Comparison of ENCODE assay signal across 9 cellular contexts in genomic region chr1:234500269-234500668, GRCh38. TPM values are rescaled to one million over a fixed set of nuclear protein-coding genes. Genes with fewer than 3 reads are reported as not detected.
DNase-seq lines count a peak whose midpoint lies in the region; ATAC-seq, FAIRE-seq and TF ChIP-seq lines count a peak whose summit lies in the region.
"Had no signal": no experiment of that assay in that cellular context is flagged by ENCODE, and none has a peak within 500 bp of the region (broad histone marks: within the 10 kb centered on the region; RNA-seq: fewer than 3 reads in every experiment).

No MANE protein-coding gene starts in this region.

- no peak overlapping the region for H3K4me2 ChIP-seq in HepG2 (ENCODE audit: low read depth, low read length)

- no peaks in the 10 kb centered on the region for H3K9me3 Mint-ChIP-seq in activated T-helper 17 cell treated with anti-CD3 and anti-CD28 coated beads, Interleukin-2, amount 50 U/mL, for 72 hours
- H3K9me3 Mint-ChIP-seq in endothelial cell (ENCODE audit: unreplicated experiment): no peaks in the 10 kb centered on the region
- H3K9me3 Mint-ChIP-seq: neural crest cell had no signal

- DNase-seq in HepG2 (ENCODE audit: low spot score) (no peak), left lung (no peak), upper lobe of right lung (no peak), glomerular visceral epithelial cell (ENCODE audit: extremely low spot score) (no peak), endothelial cell (ENCODE audit: low spot score) (no peak)

- no peak overlapping the region for H2AFZ ChIP-seq in HepG2 (ENCODE audit: low read length)

- no peak for TF ChIP-seq RAD21 in liver (IDR thresholded peaks at IDR 0.05)
- no peak for TF ChIP-seq RAD21 in HepG2 (CRISPR knock-in tag; IDR thresholded peaks at IDR 0.05)

- H3K27ac ChIP-seq in liver (ENCODE audit: low read depth in 1 of 2, low read length in 2 of 2) (peak overlapping the region; percentile 81 to 93), HepG2 (ENCODE audit: extremely low read length, insufficient read depth, low read length) (no peak overlapping the region), left lung (peak overlapping the region; percentile 82 to 90), upper lobe of right lung (peak overlapping the region; percentile 83)

- FAIRE-seq in HepG2 (lab: Jason Lieb, UNC): no peak

- POLR2A ChIA-PET in HepG2 (lab: Yijun Ruan, JAX): interaction anchor here (1.3 to 2.7 kb wide), 5 partner anchors 38 to 475 kb away, joined by 4 to 22 read pairs (median 12); partner anchors contain the start of gene IRF2BP2

- ATAC-seq in HepG2 (no peak), left lung (no peak), upper lobe of right lung (no peak), HG03159 (IDR thresholded peaks at IDR 0.05; ENCODE audit: unreplicated experiment) (no peak)
- peak; percentile 36 for ATAC-seq in activated T-helper 17 cell treated with anti-CD3 and anti-CD28 coated beads, Interleukin-2, amount 50 U/mL, for 72 hours (replicated peaks)

- H3K27ac Mint-ChIP-seq in activated T-helper 17 cell treated with anti-CD3 and anti-CD28 coated beads, Interleukin-2, amount 50 U/mL, for 72 hours: peak overlapping the region; percentile 86
- H3K27ac Mint-ChIP-seq in endothelial cell (ENCODE audit: unreplicated experiment): no peak overlapping the region

- no peak for TF ChIP-seq POLR2A in HepG2 (IDR thresholded peaks at IDR 0.05; ENCODE audit: insufficient read depth in 1 of 2, low read depth in 2 of 2, low read length in 2 of 2)

- H3K9ac ChIP-seq in liver (ENCODE audit: low read depth in 1 of 2, low read length in 2 of 2) (peak overlapping the region in 1 of 2 donors; percentile 66), HepG2 (ENCODE audit: insufficient read depth, low read depth, low read length) (no peak overlapping the region)

- no peaks in the 10 kb centered on the region for H3K27me3 ChIP-seq in liver (ENCODE audit: control insufficient read depth in 4 of 4, insufficient read depth in 4 of 4, low read length in 3 of 4)
- H3K27me3 ChIP-seq in HepG2 (ENCODE audit: control insufficient read depth in 1 of 2, insufficient read depth in 2 of 2, low read length in 2 of 2): no peaks in the 10 kb centered on the region
- H3K27me3 ChIP-seq in left lung: no peaks in the 10 kb centered on the region
- H3K27me3 ChIP-seq in upper lobe of right lung: no peaks in the 10 kb centered on the region

- in situ Hi-C loops in HepG2 (cut with HindIII; ENCODE audit: extremely low pct_ligation_motif_present, low pct_unique_long_range_greater_than_20kb): no loop called here

- intact Hi-C loops in HepG2 (cut with micrococcal nuclease; ENCODE audit: unreplicated experiment): loop anchor here (5.0 kb wide), 1 partner anchor 62 kb away; no protein-coding TSS in a partner anchor
- intact Hi-C loops in left lung (cut with DNase I): no loop called here
- intact Hi-C loops in upper lobe of right lung (cut with DNase I): loop anchor here (10.0 kb wide), 1 partner anchor 95 kb away; no protein-coding TSS in a partner anchor

- H3K4me3 ChIP-seq in liver (ENCODE audit: low read depth in 1 of 3, low read length in 3 of 3): no peak overlapping the region
- no peak overlapping the region for H3K4me3 ChIP-seq in HepG2 (replicated peaks in 1 of 3; ENCODE audit: insufficient read depth in 1 of 3, low read depth in 2 of 3, low read length in 3 of 3)
- H3K4me3 ChIP-seq in left lung: no peak overlapping the region
- H3K4me3 ChIP-seq in upper lobe of right lung: no peak overlapping the region

- peaks cover 53% of the 10 kb centered on the region for H3K4me1 Mint-ChIP-seq in activated T-helper 17 cell treated with anti-CD3 and anti-CD28 coated beads, Interleukin-2, amount 50 U/mL, for 72 hours
- peaks cover 19% of the 10 kb centered on the region for H3K4me1 Mint-ChIP-seq in endothelial cell (ENCODE audit: unreplicated experiment)

- CTCF ChIA-PET in HepG2 (lab: Yijun Ruan, JAX; ENCODE audit: low intra/inter-chr PET ratio, low total read pairs): no interaction called here

- H3K36me3 ChIP-seq in liver (ENCODE audit: control insufficient read depth in 4 of 4, insufficient read depth in 3 of 4, low read depth in 1 of 4, low read length in 3 of 4): no peaks in the 10 kb centered on the region
- no peaks in the 10 kb centered on the region for H3K36me3 ChIP-seq in HepG2 (replicated peaks in 1 of 2; ENCODE audit: control insufficient read depth in 1 of 2, insufficient read depth in 2 of 2, low read length in 2 of 2)
- no peaks in the 10 kb centered on the region for H3K36me3 ChIP-seq in left lung
- no peaks in the 10 kb centered on the region for H3K36me3 ChIP-seq in upper lobe of right lung

- WGBS in liver: 41% methylated on average over 2 of the region's 2 CpGs
- WGBS in HepG2 (ENCODE audit: low lambda C conversion rate): 98% methylated on average over 2 of the region's 2 CpGs

- no peak for TF ChIP-seq EP300 in HepG2 (IDR thresholded peaks at IDR 0.05; ENCODE audit: low read depth in 2 of 2, low read length in 2 of 2)
- TF ChIP-seq EP300 in HepG2 (CRISPR knock-in tag; IDR thresholded peaks at IDR 0.05; ENCODE audit: borderline replicate concordance): no peak

- peaks cover 9 to 43% (median 29%) of the 10 kb centered on the region in 4 donors for H3K4me1 ChIP-seq in liver (ENCODE audit: control insufficient read depth in 4 of 4, insufficient read depth in 4 of 4, low read length in 3 of 4)
- peaks cover 54% of the 10 kb centered on the region for H3K4me1 ChIP-seq in HepG2 (ENCODE audit: insufficient read depth, low read length)
- peaks cover 13 to 22% of the 10 kb centered on the region in 2 donors for H3K4me1 ChIP-seq in left lung
- H3K4me1 ChIP-seq in upper lobe of right lung: peaks cover 23% of the 10 kb centered on the region

- no peak for TF ChIP-seq CTCF in liver (IDR thresholded peaks at IDR 0.05; ENCODE audit: low read depth, low read length, missing input control)
- no peak for TF ChIP-seq CTCF in HepG2 (CRISPR knock-in tag; IDR thresholded peaks at IDR 0.05)
- no peak for TF ChIP-seq CTCF in left lung (IDR thresholded peaks at IDR 0.05)
- TF ChIP-seq CTCF in upper lobe of right lung (IDR thresholded peaks at IDR 0.05): no peak
- no peak for TF ChIP-seq CTCF in endothelial cell (IDR thresholded peaks at IDR 0.05; ENCODE audit: unreplicated experiment)

- H3K4me3 Mint-ChIP-seq in activated T-helper 17 cell treated with anti-CD3 and anti-CD28 coated beads, Interleukin-2, amount 50 U/mL, for 72 hours: peak overlapping the region; percentile 42
- no peak overlapping the region for H3K4me3 Mint-ChIP-seq in endothelial cell (ENCODE audit: unreplicated experiment)
- H3K4me3 Mint-ChIP-seq: neural crest cell had no signal

- peaks cover 5% of the 10 kb centered on the region for H3K36me3 Mint-ChIP-seq in activated T-helper 17 cell treated with anti-CD3 and anti-CD28 coated beads, Interleukin-2, amount 50 U/mL, for 72 hours (ENCODE audit: low read depth)
- no peaks in the 10 kb centered on the region for H3K36me3 Mint-ChIP-seq in endothelial cell (ENCODE audit: low read depth, unreplicated experiment)

- H3K79me2 ChIP-seq in HepG2 (ENCODE audit: insufficient read depth, low read length): no peaks in the 10 kb centered on the region

- BruUV-seq in HepG2 (replicated peaks; lab: Mats Ljungman, UMichigan): no TSS peak

- H3K9me3 ChIP-seq in liver (ENCODE audit: control insufficient read depth in 4 of 4, low read length in 3 of 4) (no peaks in the 10 kb centered on the region), HepG2 (ENCODE audit: low read length) (no peaks in the 10 kb centered on the region), left lung (no peaks in the 10 kb centered on the region), upper lobe of right lung (no peaks in the 10 kb centered on the region)

- H4K20me1 ChIP-seq in HepG2 (ENCODE audit: insufficient read depth, low read length): no peaks in the 10 kb centered on the region

- peaks cover 3% of the 10 kb centered on the region for H3K27me3 Mint-ChIP-seq in activated T-helper 17 cell treated with anti-CD3 and anti-CD28 coated beads, Interleukin-2, amount 50 U/mL, for 72 hours
- peaks cover 5% of the 10 kb centered on the region for H3K27me3 Mint-ChIP-seq in endothelial cell (ENCODE audit: unreplicated experiment)

TF ChIP-seq in liver, 16 proteins besides CTCF, POLR2A, EP300 and RAD21 (continues in another document):
- no peak for TF ChIP-seq EGR1 (IDR thresholded peaks at IDR 0.05; ENCODE audit: low read depth in 2 of 2)
- TF ChIP-seq HNF4G (IDR thresholded peaks at IDR 0.05): no peak
- TF ChIP-seq SP1 (IDR thresholded peaks at IDR 0.05): no peak
- no peak for TF ChIP-seq FOXA1 (IDR thresholded peaks at IDR 0.05)

TF ChIP-seq in HepG2, 621 proteins besides CTCF, POLR2A, EP300 and RAD21 (continues in another document):
- TF ChIP-seq POLR2G (IDR thresholded peaks at IDR 0.05; ENCODE audit: low read depth, low read length): no peak
- no peak for TF ChIP-seq PAF1 (CRISPR knock-in tag; IDR thresholded peaks at IDR 0.05)

RNA-seq across cellular contexts. Expression of gene TARBP1, which starts 21.3 kb away (rescaled TPM):
- total RNA-seq in liver (10 to 100 TPM; 11.9 to 17.6 TPM), HepG2 (2016; rRNA removed; fragmentation: Illumina TruSeq; extraction: Trizol) (31.0 and 37.7 TPM in 2 replicates), left lung (10 to 100 TPM; 20.9 to 23.8 TPM), upper lobe of right lung (18.3 TPM), endothelial cell (ENCODE audit: unreplicated experiment) (39.6 TPM)
- polyA plus RNA-seq in liver (1 to 10 TPM; 4.1 to 6.4 TPM), HepG2 (2011; rRNA removed) (58.7 and 67.0 TPM in 2 replicates)
- total RNA-seq in HepG2 (2016; cell fraction: cytosol; rRNA removed; fragmentation: Illumina TruSeq; extraction: Trizol; ENCODE audit: low read depth): 8.0 and 10.9 TPM in 2 replicates
- total RNA-seq in HepG2 (2016; cell fraction: insoluble cytoplasmic fraction; rRNA removed; fragmentation: Illumina TruSeq; extraction: Trizol): 33.0 and 39.2 TPM in 2 replicates
- total RNA-seq in HepG2 (2016; cell fraction: membrane; rRNA removed; fragmentation: Illumina TruSeq; extraction: Trizol): 9.9 and 14.5 TPM in 2 replicates
- 49.3 and 51.0 TPM in 2 replicates for total RNA-seq in HepG2 (2016; cell fraction: nucleus; rRNA removed; fragmentation: Illumina TruSeq; extraction: Trizol)
- polyA plus RNA-seq in HepG2 (2011; cell fraction: cytosol; rRNA removed): 15.2 and 18.3 TPM in 2 replicates
- polyA plus RNA-seq in HepG2 (2011; cell fraction: nucleus; rRNA removed): 127 and 145 TPM in 2 replicates
- polyA plus RNA-seq in HepG2 (2012): 31.2 and 34.3 TPM in 2 replicates
- 1.00 and 1.2 TPM in 2 replicates for polyA plus RNA-seq in HepG2 (2016; cell fraction: cytosol; fragmentation: Illumina TruSeq; extraction: Trizol; ENCODE audit: low read depth)
- polyA plus RNA-seq in HepG2 (2016; cell fraction: insoluble cytoplasmic fraction; fragmentation: Illumina TruSeq; extraction: Trizol; ENCODE audit: low read depth): 26.8 and 27.3 TPM in 2 replicates
- 3.6 and 4.1 TPM in 2 replicates for polyA plus RNA-seq in HepG2 (2016; cell fraction: membrane; fragmentation: Illumina TruSeq; extraction: Trizol; ENCODE audit: low read depth)
- polyA plus RNA-seq in HepG2 (2016; cell fraction: nucleus; fragmentation: Illumina TruSeq; extraction: Trizol; ENCODE audit: insufficient read depth, low read depth): 121 and 134 TPM in 2 replicates
- 15.4 and 29.8 TPM in 2 replicates for polyA minus RNA-seq in HepG2 (2011; rRNA and poly(A)+ RNA removed; ENCODE audit: low replicate concordance)
- polyA minus RNA-seq in HepG2 (2011; cell fraction: cytosol; rRNA and poly(A)+ RNA removed): 10.9 and 11.5 TPM in 2 replicates
- polyA minus RNA-seq in HepG2 (2011; cell fraction: nucleus; rRNA and poly(A)+ RNA removed): 73.5 and 78.7 TPM in 2 replicates
- 10 to 100 TPM; 20.7 to 22.2 TPM for total RNA-seq in activated T-helper 17 cell treated with anti-CD3 and anti-CD28 coated beads, Interleukin-2, amount 50 U/mL, for 72 hours

Comparison
In these comparisons a context has a peak if more than half of its experiments do, and no peak if none do; other contexts are left out.
1. intact Hi-C loops: an anchor here in HepG2 (5.0 kb wide) and upper lobe of right lung (10.0 kb wide); none called in left lung.